8 cellular contexts compared by ENCODE assay signal in genomic region chr5:133170756-133171387, GRCh38.
DNase-seq lines count a peak whose midpoint lies in the region; ATAC-seq, FAIRE-seq and TF ChIP-seq lines count a peak whose summit lies in the region.
"Not testable (repeated sequence)": the region's sequence is repeated elsewhere in the genome, so short reads cannot be mapped to it uniquely, and the experiment has no call there.

No MANE protein-coding gene starts in this region.

- not testable (repeated sequence) for H3K9me3 ChIP-seq in T-helper 17 cell (ENCODE audit: control insufficient read depth, low read length, poor library complexity, severe bottlenecking); H1 (ENCODE audit: insufficient read depth in 2 of 2, low read depth in 1 of 2, low read length in 1 of 2)

- H4K5ac ChIP-seq in H1 (ENCODE audit: insufficient read length, low read depth, low read length): not testable (repeated sequence)

- not testable (repeated sequence) for TF ChIP-seq CTCF in H1 (IDR thresholded peaks at IDR 0.05; ENCODE audit: control extremely low read depth in 1 of 3, insufficient read depth in 1 of 3, low read depth in 1 of 3, low read length in 3 of 3)

- H3K14ac ChIP-seq in H1 (ENCODE audit: insufficient read length): not testable (repeated sequence)

- not testable (repeated sequence) for H3K36me3 Mint-ChIP-seq in T-helper 17 cell (ENCODE audit: low read depth)

- not testable (repeated sequence) for H3K23me2 ChIP-seq in H1 (ENCODE audit: low read depth, low read length)

- not testable (repeated sequence) for H3K4ac ChIP-seq in H1 (replicated peaks; ENCODE audit: insufficient read length, low read depth, low read length)

- 86% methylated on average over 9 of the region's 9 CpGs; no CpG with 5 or more reads in 1 of the 2 experiments for WGBS in H1 (ENCODE audit: extremely low coverage in 1 of 2, insufficient coverage in 1 of 2, insufficient read length in 1 of 2, insufficient replicate concordance in 2 of 2, low coverage in 1 of 2, low lambda C conversion rate in 2 of 2, missing lambda C conversion rate in 1 of 2), 2 experiments

- peak overlapping the region; percentile 82 for H3K27ac Mint-ChIP-seq in T-helper 17 cell
- peak overlapping the region in 1 of 2 donors; percentile 14 for H3K27ac Mint-ChIP-seq in stimulated activated naive CD8-positive, alpha-beta T cell treated with anti-CD3 and anti-CD28 coated beads, Interleukin-15, amount 100 ng/mL, for 72 hours

- peak; percentile 92 for ATAC-seq in T-helper 17 cell
- peak; percentile 43 for ATAC-seq in stimulated activated naive CD8-positive, alpha-beta T cell treated with anti-CD3 and anti-CD28 coated beads, Interleukin-15, amount 100 ng/mL, for 72 hours

- not testable (repeated sequence) for H3K4me1 ChIP-seq in H1 (replicated peaks in 1 of 4; ENCODE audit: control insufficient read depth in 3 of 4, insufficient read depth in 4 of 4, low read length in 3 of 4)

- H2AFZ ChIP-seq in H1 (ENCODE audit: low read length): peak overlapping the region; percentile 86

- not testable (repeated sequence) for TF ChIP-seq RAD21 in H1 (IDR thresholded peaks at IDR 0.05 in 1 of 2, conservative IDR thresholded peaks at IDR 0.05 in 1 of 2; ENCODE audit: low read depth in 2 of 2, low read length in 2 of 2)

- not testable (repeated sequence) for H2BK120ac ChIP-seq in H1 (replicated peaks; ENCODE audit: low read depth, low read length)

- H3K27me3 ChIP-seq in H1 (replicated peaks in 1 of 4; ENCODE audit: control insufficient read depth in 3 of 4, extremely low read depth in 1 of 4, insufficient read depth in 3 of 4, low read length in 3 of 4): not testable (repeated sequence)

- not testable (repeated sequence) for H4K8ac ChIP-seq in H1 (ENCODE audit: extremely low read depth, insufficient read depth, low read length)

- H2AK5ac ChIP-seq in H1 (ENCODE audit: low read depth, low read length): not testable (repeated sequence)

- not testable (repeated sequence) for H3K9ac ChIP-seq in H1 (replicated peaks in 1 of 4; ENCODE audit: extremely low read depth in 1 of 4, low read depth in 3 of 4, low read length in 3 of 4)

- not testable (repeated sequence) for H3K36me3 ChIP-seq in H1 (ENCODE audit: control insufficient read depth in 2 of 4, insufficient read depth in 4 of 4, low read length in 3 of 4)

- H3K79me1 ChIP-seq in H1 (ENCODE audit: low read depth, low read length): not testable (repeated sequence)

- H3K9me3 Mint-ChIP-seq in stimulated activated naive CD8-positive, alpha-beta T cell treated with anti-CD3 and anti-CD28 coated beads, Interleukin-15, amount 100 ng/mL, for 72 hours: peaks cover 12 to 22% of the 10 kb centered on the region in 2 donors

- not testable (repeated sequence) for H3K79me2 ChIP-seq in H1 (ENCODE audit: control insufficient read depth in 1 of 2, insufficient read depth in 2 of 2, low read length in 2 of 2)

- H3K27me3 Mint-ChIP-seq in T-helper 17 cell; stimulated activated naive CD8-positive, alpha-beta T cell treated with anti-CD3 and anti-CD28 coated beads, Interleukin-15, amount 100 ng/mL, for 72 hours: not testable (repeated sequence)

- H3K18ac ChIP-seq in H1 (ENCODE audit: extremely low read depth, low read length): not testable (repeated sequence)

- H4K20me1 ChIP-seq in H1 (replicated peaks in 1 of 2; ENCODE audit: control insufficient read depth in 1 of 2, insufficient read depth in 2 of 2, low read length in 2 of 2): not testable (repeated sequence)

- not testable (repeated sequence) for H3K4me1 Mint-ChIP-seq in T-helper 17 cell
- peaks cover 14% of the 10 kb centered on the region for H3K4me1 Mint-ChIP-seq in stimulated activated naive CD8-positive, alpha-beta T cell treated with anti-CD3 and anti-CD28 coated beads, Interleukin-15, amount 100 ng/mL, for 72 hours

- not testable (repeated sequence) for H2BK15ac ChIP-seq in H1 (ENCODE audit: low read length)

- TF ChIP-seq EP300 in H1 (IDR thresholded peaks at IDR 0.05; ENCODE audit: borderline replicate concordance in 1 of 2, low read depth in 2 of 2, low read length in 2 of 2): not testable (repeated sequence)

- POLR2A ChIA-PET in H1 (lab: Charles Lee; ENCODE audit: partially characterized antibody): not testable (repeated sequence)

- H2BK12ac ChIP-seq in H1 (ENCODE audit: low read depth, low read length): not testable (repeated sequence)

- FAIRE-seq in H1 (lab: Jason Lieb, UNC): not testable (repeated sequence)

- not testable (repeated sequence) for H2BK5ac ChIP-seq in H1 (ENCODE audit: low read depth, low read length)

- H3K4me3 Mint-ChIP-seq in T-helper 17 cell: peak overlapping the region; percentile 78
- H3K4me3 Mint-ChIP-seq in stimulated activated naive CD8-positive, alpha-beta T cell treated with anti-CD3 and anti-CD28 coated beads, Interleukin-15, amount 100 ng/mL, for 72 hours: peak overlapping the region; percentile 64 to 77

- H2BK20ac ChIP-seq in H1 (ENCODE audit: low read length): not testable (repeated sequence)

- H3K56ac ChIP-seq in H1 (replicated peaks; ENCODE audit: insufficient read length, low read depth, low read length): not testable (repeated sequence)

- H3K27ac ChIP-seq in H1 (ENCODE audit: low read depth, low read length): not testable (repeated sequence)

- H4K91ac ChIP-seq in H1 (replicated peaks; ENCODE audit: insufficient read length, low read length): not testable (repeated sequence)

- CTCF ChIA-PET in H1 (lab: Charles Lee; ENCODE audit: partially characterized antibody): interaction anchor here (1.3 kb wide), 3 partner anchors 58 to 253 kb away, joined by 3 to 4 read pairs (median 3); no protein-coding TSS in a partner anchor

- DNase-seq in DMS53 (lab: John Stamatoyannopoulos, UW) (peak; percentile 60), NCI-H2171 treated with DMSO at 0.1 percent for 48 hours (lab: John Stamatoyannopoulos, UW) (peak; percentile 16), T-helper 17 cell (peak in 2 of 3 donors; percentile 44 to 49)
- peak; percentile 29 to 39 for DNase-seq in activated CD8-positive, alpha-beta memory T cell treated with anti-CD3 and anti-CD28 coated beads for 1 hour (ENCODE audit: extremely low read depth in 1 of 2, low read depth in 1 of 2)
- peak; percentile 76 for DNase-seq in activated effector memory CD4-positive, alpha-beta T cell treated with Interleukin-2 at 50 U/mL for 16 hours
- not testable (repeated sequence) for DNase-seq in H1 (ENCODE audit: low read depth in 1 of 2, low spot score in 2 of 2)
- peak; percentile 16 for DNase-seq in stimulated activated CD4-positive, alpha-beta T cell treated with anti-CD3 and anti-CD28 coated beads, Interleukin-2, amount 100 ng/mL, for 4 hours (ENCODE audit: low read depth)
- DNase-seq in stimulated activated naive CD8-positive, alpha-beta T cell treated with anti-CD3 and anti-CD28 coated beads, Interleukin-15, amount 100 ng/mL, for 72 hours: peak; percentile 23 to 25

- not testable (repeated sequence) for H3K4me2 ChIP-seq in H1 (ENCODE audit: insufficient read depth in 1 of 2, low read depth in 2 of 2, low read length in 2 of 2)

- not testable (repeated sequence) for TF ChIP-seq POLR2A in H1 (IDR thresholded peaks at IDR 0.05; ENCODE audit: control extremely low read depth in 1 of 2, low read depth in 2 of 2, low read length in 2 of 2)

- H3K4me3 ChIP-seq in H1 (ENCODE audit: extremely low read depth in 1 of 4, insufficient read depth in 2 of 4, low read depth in 3 of 4, low read length in 4 of 4): not testable (repeated sequence)

- H3K23ac ChIP-seq in H1 (ENCODE audit: insufficient read length): not testable (repeated sequence)
